8 cellular contexts compared by ENCODE assay signal in genomic region chr16:49575352-49576172, GRCh38.
DNase-seq lines count a peak whose midpoint lies in the region; ATAC-seq and TF ChIP-seq lines count a peak whose summit lies in the region.

No MANE protein-coding gene starts in this region.

- no peak overlapping the region for H3K18ac ChIP-seq in mesenchymal stem cell (ENCODE audit: low read depth in 1 of 2, low read length in 2 of 2)

- H2BK120ac ChIP-seq in mesenchymal stem cell (ENCODE audit: low read depth, low read length) = no peak overlapping the region

- no peaks in the 10 kb centered on the region for H3K79me1 ChIP-seq in mesenchymal stem cell (replicated peaks; ENCODE audit: low read length, poor library complexity, severe bottlenecking)

- in situ Hi-C loops in ACHN (cut with HindIII; ENCODE audit: low pct_ligation_motif_present, low pct_unique_long_range_greater_than_20kb, low sequenced_read_pairs) = no loop called here

- no peak overlapping the region for H3K9ac ChIP-seq in mesenchymal stem cell (ENCODE audit: low read length)

- no peak for TF ChIP-seq POLR2A in Peyer's patch (IDR thresholded peaks at IDR 0.05)

- no peak overlapping the region for H3K23ac ChIP-seq in mesenchymal stem cell (ENCODE audit: low read length in 2 of 2)

- H3K4me1 ChIP-seq in Peyer's patch (no peaks in the 10 kb centered on the region), mesenchymal stem cell (ENCODE audit: control insufficient read depth, insufficient read depth, low read depth, low read length) (no peaks in the 10 kb centered on the region)

- H3K4me3 ChIP-seq in Peyer's patch (no peak overlapping the region), mesenchymal stem cell (ENCODE audit: insufficient read depth in 1 of 2, low read depth in 1 of 2, low read length in 2 of 2) (no peak overlapping the region)

- no peaks in the 10 kb centered on the region for H3K9me3 ChIP-seq in Peyer's patch
- H3K9me3 ChIP-seq in mesenchymal stem cell (ENCODE audit: control insufficient read depth, low read length) = peaks cover 2% of the 10 kb centered on the region

- 55% methylated on average over 14 of the region's 14 CpGs for WGBS in mesenchymal stem cell

- H3K27me3 ChIP-seq in Peyer's patch (no peaks in the 10 kb centered on the region), mesenchymal stem cell (ENCODE audit: control insufficient read depth in 1 of 2, insufficient read depth in 1 of 2, low read length in 2 of 2) (no peaks in the 10 kb centered on the region)

- no peak overlapping the region for H3K14ac ChIP-seq in mesenchymal stem cell (ENCODE audit: low read length in 2 of 2)

- peak in 2 of 3 donors; percentile 75 to 80 for DNase-seq in Peyer's patch
- DNase-seq in mesenchymal stem cell = no peak
- no peak for DNase-seq in activated naive CD4-positive, alpha-beta T cell (lab: John Stamatoyannopoulos, UW)
- no peak for DNase-seq in DMS79 (lab: John Stamatoyannopoulos, UW)
- no peak for DNase-seq in ACHN
- DNase-seq in EL = no peak

- H3K36me3 ChIP-seq in Peyer's patch = no peaks in the 10 kb centered on the region
- H3K36me3 ChIP-seq in mesenchymal stem cell (ENCODE audit: control insufficient read depth in 1 of 2, insufficient read depth in 2 of 2, low read depth in 1 of 2, low read length in 2 of 2) = no peaks in the 10 kb centered on the region

- H2BK12ac ChIP-seq in mesenchymal stem cell (ENCODE audit: low read length in 2 of 2) = no peak overlapping the region

- H3K27ac ChIP-seq in Peyer's patch (peak overlapping the region in 1 of 4 donors; percentile 31), mesenchymal stem cell (ENCODE audit: low read length, poor library complexity, severe bottlenecking) (no peak overlapping the region)

- H2BK15ac ChIP-seq in mesenchymal stem cell (ENCODE audit: low read depth, poor library complexity, severe bottlenecking) = no peak overlapping the region

- TF ChIP-seq CTCF in Peyer's patch (IDR thresholded peaks at IDR 0.05) = no peak

- ATAC-seq in GM18873 (IDR thresholded peaks at IDR 0.05; ENCODE audit: low FRiP score, unreplicated experiment) = peak; percentile 94
- peak; percentile 97 for ATAC-seq in HG02884 (IDR thresholded peaks at IDR 0.05; ENCODE audit: unreplicated experiment)

- H3K4ac ChIP-seq in mesenchymal stem cell (ENCODE audit: low read depth in 1 of 2, low read length in 2 of 2) = no peak overlapping the region

- no peak overlapping the region for H4K91ac ChIP-seq in mesenchymal stem cell (ENCODE audit: low read length)

- no peak overlapping the region for H2BK5ac ChIP-seq in mesenchymal stem cell (ENCODE audit: low read depth, low read length, poor library complexity, severe bottlenecking)

- H4K8ac ChIP-seq in mesenchymal stem cell (ENCODE audit: low read length) = peak overlapping the region; percentile 29

- H3K4me2 ChIP-seq in mesenchymal stem cell (ENCODE audit: low read length, poor library complexity, severe bottlenecking) = no peak overlapping the region

- H2AK5ac ChIP-seq in mesenchymal stem cell (ENCODE audit: low read length, severe bottlenecking) = no peak overlapping the region

- no peak overlapping the region for H2AFZ ChIP-seq in mesenchymal stem cell (ENCODE audit: low read depth, low read length)

Comparison
In these comparisons a context has a peak if more than half of its experiments do, and no peak if none do; other contexts are left out.
1. DNase-seq: peak in Peyer's patch (2 of 3); none in mesenchymal stem cell (single experiment), activated naive CD4-positive, alpha-beta T cell (0 of 4), DMS79 (single experiment), ACHN (single experiment) and EL (single experiment).